ENCODE assay signal across 16 cellular contexts in the genomic region with DNA sequence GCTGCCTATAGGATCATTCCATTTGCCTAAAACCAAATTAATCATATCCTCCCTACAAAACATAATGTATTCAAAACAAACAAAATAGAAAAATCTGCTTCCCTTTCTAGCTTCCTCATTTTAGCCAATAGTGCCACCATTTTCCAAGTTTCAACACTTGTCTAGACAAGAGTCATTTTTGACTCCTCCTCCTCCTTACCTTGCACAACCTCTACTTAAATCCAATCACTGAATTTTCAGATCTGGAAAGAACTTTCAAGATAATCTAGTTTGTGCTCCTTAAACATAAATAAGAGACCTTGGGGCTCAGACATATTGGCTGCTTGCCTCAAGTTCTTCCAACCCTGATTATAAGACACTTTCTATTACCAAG. TPM values are rescaled to one million over a fixed set of nuclear protein-coding genes. Genes with fewer than 3 reads are reported as not detected.
DNase-seq lines count a peak whose midpoint lies in the region; ATAC-seq and TF ChIP-seq lines count a peak whose summit lies in the region.
"Had no signal": no experiment of that assay in that cellular context is flagged by ENCODE, and none has a peak within 500 bp of the region (broad histone marks: within the 10 kb centered on the region; RNA-seq: fewer than 3 reads in every experiment).

No MANE protein-coding gene starts in this region.

- no peaks in the 10 kb centered on the region for H3K36me3 ChIP-seq in naive thymus-derived CD4-positive, alpha-beta T cell (ENCODE audit: control insufficient read depth in 2 of 3, insufficient read depth in 3 of 3, low read length in 3 of 3)
- H3K36me3 ChIP-seq in thyroid gland (no peaks in the 10 kb centered on the region), stomach (no peaks in the 10 kb centered on the region)
- H3K36me3 ChIP-seq: colonic mucosa had no signal

- no peak for TF ChIP-seq EP300 in stomach (IDR thresholded peaks at IDR 0.05)

- H3K27me3 ChIP-seq in naive thymus-derived CD4-positive, alpha-beta T cell (ENCODE audit: control insufficient read depth in 2 of 2, insufficient read depth in 2 of 2, low read length in 2 of 2) = no peaks in the 10 kb centered on the region
- H3K27me3 ChIP-seq in thyroid gland = no peaks in the 10 kb centered on the region
- H3K27me3 ChIP-seq in stomach = no peaks in the 10 kb centered on the region
- H3K27me3 ChIP-seq: colonic mucosa, foreskin keratinocyte had no signal

- TF ChIP-seq CTCF in activated B cell treated with CpG ODN at 0.5 μM for 24 hours (IDR thresholded peaks at IDR 0.05) = no peak
- TF ChIP-seq CTCF in thyroid gland (IDR thresholded peaks at IDR 0.05) = no peak
- no peak for TF ChIP-seq CTCF in stomach (IDR thresholded peaks at IDR 0.05)

- TF ChIP-seq POLR2A in thyroid gland (IDR thresholded peaks at IDR 0.05) = no peak
- no peak for TF ChIP-seq POLR2A in stomach (IDR thresholded peaks at IDR 0.05)

- peak; percentile 50 for ATAC-seq in activated B cell treated with CpG ODN at 0.5 μM for 24 hours (ENCODE audit: low read depth)
- ATAC-seq in naive thymus-derived CD4-positive, alpha-beta T cell = peak; percentile 45
- no peak for ATAC-seq in activated T-cell treated with anti-CD3 and anti-CD28 coated beads, Interleukin-2, amount 50 U/mL, for 72 hours (replicated peaks in 1 of 2)
- ATAC-seq: foreskin keratinocyte had no signal

- H3K4me1 ChIP-seq in naive thymus-derived CD4-positive, alpha-beta T cell (ENCODE audit: control insufficient read depth in 2 of 2, insufficient read depth in 2 of 2, low read length in 2 of 2) = peaks cover 19 to 35% of the 10 kb centered on the region in 2 donors
- H3K4me1 ChIP-seq in thyroid gland = peaks cover 32 to 39% of the 10 kb centered on the region in 2 donors
- peaks cover 8 to 83% (median 28%) of the 10 kb centered on the region in 4 donors for H3K4me1 ChIP-seq in stomach
- H3K4me1 ChIP-seq: colonic mucosa had no signal

- peaks cover 47% of the 10 kb centered on the region for H3K4me1 Mint-ChIP-seq in activated B cell treated with CpG ODN at 0.5 μM for 24 hours
- H3K4me1 Mint-ChIP-seq in naive thymus-derived CD4-positive, alpha-beta T cell = peaks cover 14 to 51% (median 29%) of the 10 kb centered on the region in 7 donors
- H3K4me1 Mint-ChIP-seq in activated T-cell treated with anti-CD3 and anti-CD28 coated beads, Interleukin-2, amount 50 U/mL, for 72 hours (ENCODE audit: low read depth) = peaks cover 33% of the 10 kb centered on the region

- no peak overlapping the region for H3K4me3 Mint-ChIP-seq in activated B cell treated with CpG ODN at 0.5 μM for 24 hours
- H3K4me3 Mint-ChIP-seq in naive thymus-derived CD4-positive, alpha-beta T cell = no peak overlapping the region
- H3K4me3 Mint-ChIP-seq in activated T-cell treated with anti-CD3 and anti-CD28 coated beads, Interleukin-2, amount 50 U/mL, for 72 hours = no peak overlapping the region
- H3K4me3 Mint-ChIP-seq: activated CD4-positive, alpha-beta T cell treated with anti-CD3 and anti-CD28 coated beads, Interleukin-2, amount 10 ng/mL, durations not matched to agents 24 days and 14 days; activated naive CD4-positive, alpha-beta T cell treated with anti-CD3 and anti-CD28 coated beads, Interleukin-2, amount 10 ng/mL, durations not matched to agents 7 days and 5 days had no signal

- POLR2A ChIA-PET in activated B cell treated with CpG ODN at 0.5 μM for 24 hours (lab: Charles Lee) = interaction anchor here (1.0 kb wide), 1 partner anchor 47 kb away, joined by 3 read pairs; no protein-coding TSS in a partner anchor
- POLR2A ChIA-PET in naive thymus-derived CD4-positive, alpha-beta T cell (lab: Charles Lee) = no interaction called here

- H3K27ac Mint-ChIP-seq in activated B cell treated with CpG ODN at 0.5 μM for 24 hours = no peak overlapping the region
- no peak overlapping the region for H3K27ac Mint-ChIP-seq in naive thymus-derived CD4-positive, alpha-beta T cell
- H3K27ac Mint-ChIP-seq in activated T-cell treated with anti-CD3 and anti-CD28 coated beads, Interleukin-2, amount 50 U/mL, for 72 hours = no peak overlapping the region
- H3K27ac Mint-ChIP-seq: activated CD4-positive, alpha-beta T cell treated with anti-CD3 and anti-CD28 coated beads, Interleukin-2, amount 10 ng/mL, durations not matched to agents 24 days and 14 days; activated naive CD4-positive, alpha-beta T cell treated with anti-CD3 and anti-CD28 coated beads, Interleukin-2, amount 10 ng/mL, durations not matched to agents 7 days and 5 days had no signal

- H3K4me3 ChIP-seq in naive thymus-derived CD4-positive, alpha-beta T cell (ENCODE audit: low read length) = no peak overlapping the region
- H3K4me3 ChIP-seq in thyroid gland (replicated peaks in 1 of 3) = no peak overlapping the region
- no peak overlapping the region for H3K4me3 ChIP-seq in stomach
- H3K4me3 ChIP-seq: colonic mucosa had no signal

- DNase-seq in GF-D8 (lab: John Stamatoyannopoulos, UW) (peak; percentile 73), MV-4-11 (lab: John Stamatoyannopoulos, UW) (peak; percentile 98), activated B cell treated with CpG ODN at 0.5 μM for 24 hours (no peak), thyroid gland (no peak), stomach (no peak), activated gamma-delta T cell (lab: John Stamatoyannopoulos, UW) (no peak)
- no peak for DNase-seq in naive thymus-derived CD4-positive, alpha-beta T cell
- no peak for DNase-seq in activated T-cell treated with anti-CD3 and anti-CD28 coated beads, Interleukin-2, amount 50 U/mL, for 72 hours
- DNase-seq: activated CD4-positive, alpha-beta T cell treated with anti-CD3 and anti-CD28 coated beads, Interleukin-2, amount 10 ng/mL, durations not matched to agents 24 days and 14 days; activated naive CD4-positive, alpha-beta T cell treated with anti-CD3 and anti-CD28 coated beads, Interleukin-2, amount 10 ng/mL, durations not matched to agents 7 days and 5 days; colonic mucosa; NCI-H2029 treated with DMSO at 0.1 percent for 48 hours; NCI-H510A treated with DMSO at 0.1 percent for 48 hours; stimulated activated CD4-positive, alpha-beta T cell treated with anti-CD3 and anti-CD28 coated beads, Interleukin-2, amount 100 ng/mL, for 24 hours; T1000 had no signal

- no peaks in the 10 kb centered on the region for H3K9me3 ChIP-seq in naive thymus-derived CD4-positive, alpha-beta T cell (ENCODE audit: control insufficient read depth in 2 of 3, low read length in 3 of 3)
- no peaks in the 10 kb centered on the region for H3K9me3 ChIP-seq in thyroid gland
- H3K9me3 ChIP-seq in stomach = no peaks in the 10 kb centered on the region
- H3K9me3 ChIP-seq: colonic mucosa had no signal

- CTCF ChIA-PET in activated B cell treated with CpG ODN at 0.5 μM for 24 hours (lab: Charles Lee) = no interaction called here
- CTCF ChIA-PET in naive thymus-derived CD4-positive, alpha-beta T cell (lab: Charles Lee) = interaction anchor here (0.6 kb wide), 1 partner anchor 538 kb away, joined by 3 read pairs; no protein-coding TSS in a partner anchor

- no peaks in the 10 kb centered on the region for H3K27me3 Mint-ChIP-seq in activated B cell treated with CpG ODN at 0.5 μM for 24 hours
- no peaks in the 10 kb centered on the region for H3K27me3 Mint-ChIP-seq in naive thymus-derived CD4-positive, alpha-beta T cell
- H3K27me3 Mint-ChIP-seq in activated T-cell treated with anti-CD3 and anti-CD28 coated beads, Interleukin-2, amount 50 U/mL, for 72 hours (ENCODE audit: low read depth) = no peaks in the 10 kb centered on the region
- H3K27me3 Mint-ChIP-seq: activated CD4-positive, alpha-beta T cell treated with anti-CD3 and anti-CD28 coated beads, Interleukin-2, amount 10 ng/mL, durations not matched to agents 24 days and 14 days; activated naive CD4-positive, alpha-beta T cell treated with anti-CD3 and anti-CD28 coated beads, Interleukin-2, amount 10 ng/mL, durations not matched to agents 7 days and 5 days had no signal

- H3K27ac ChIP-seq in naive thymus-derived CD4-positive, alpha-beta T cell (ENCODE audit: low read depth, low read length) = no peak overlapping the region
- no peak overlapping the region for H3K27ac ChIP-seq in thyroid gland
- peak overlapping the region in 2 of 5 donors; percentile 39 to 51 for H3K27ac ChIP-seq in stomach
- H3K27ac ChIP-seq: colonic mucosa, foreskin keratinocyte had no signal

- intact Hi-C loops in activated B cell treated with CpG ODN at 0.5 μM for 24 hours (cut with micrococcal nuclease) (no loop called here), thyroid gland (cut with DNase I) (no loop called here), stomach (cut with DNase I; ENCODE audit: low total_unique reads) (no loop called here)
- intact Hi-C loops in naive thymus-derived CD4-positive, alpha-beta T cell (cut with micrococcal nuclease) = no loop called here

- peaks cover 17% of the 10 kb centered on the region for H3K36me3 Mint-ChIP-seq in activated B cell treated with CpG ODN at 0.5 μM for 24 hours (ENCODE audit: low read depth)
- peaks cover 0 to 31% (median 17%) of the 10 kb centered on the region in 5 donors for H3K36me3 Mint-ChIP-seq in naive thymus-derived CD4-positive, alpha-beta T cell
- H3K36me3 Mint-ChIP-seq in activated T-cell treated with anti-CD3 and anti-CD28 coated beads, Interleukin-2, amount 50 U/mL, for 72 hours (ENCODE audit: insufficient read depth in 2 of 2) = peaks cover 3 to 19% of the 10 kb centered on the region in 2 donors

- no peaks in the 10 kb centered on the region for H3K9me3 Mint-ChIP-seq in activated B cell treated with CpG ODN at 0.5 μM for 24 hours
- H3K9me3 Mint-ChIP-seq in naive thymus-derived CD4-positive, alpha-beta T cell = peaks cover 0 to 2% (median 0%) of the 10 kb centered on the region in 11 donors
- no peaks in the 10 kb centered on the region for H3K9me3 Mint-ChIP-seq in activated T-cell treated with anti-CD3 and anti-CD28 coated beads, Interleukin-2, amount 50 U/mL, for 72 hours
- H3K9me3 Mint-ChIP-seq: activated CD4-positive, alpha-beta T cell treated with anti-CD3 and anti-CD28 coated beads, Interleukin-2, amount 10 ng/mL, durations not matched to agents 24 days and 14 days; activated naive CD4-positive, alpha-beta T cell treated with anti-CD3 and anti-CD28 coated beads, Interleukin-2, amount 10 ng/mL, durations not matched to agents 7 days and 5 days had no signal

RNA-seq across cellular contexts. Expression of a gene that starts 7.4 kb away (rescaled TPM):
- total RNA-seq in activated B cell treated with CpG ODN at 0.5 μM for 24 hours (20.3 and 22.8 TPM in 2 replicates), thyroid gland (10 to 100 TPM; 26.9 to 47.7 (median 37.8) TPM), stomach (10 to 100 TPM in 2 of 5 donors, 1 to 10 TPM in 3; 1.2 to 38.6 (median 10.0) TPM)
- 10 to 100 TPM in 4 of 5 experiments, 1 to 10 TPM in 1; 9.8 to 24.6 (median 21.2) TPM for total RNA-seq in naive thymus-derived CD4-positive, alpha-beta T cell
- 10 to 100 TPM in 1 of 2 donors, 1 to 10 TPM in 1; 7.2 to 11.5 TPM for polyA plus RNA-seq in naive thymus-derived CD4-positive, alpha-beta T cell
- 10 to 100 TPM; 20.9 to 21.5 TPM for total RNA-seq in activated T-cell treated with anti-CD3 and anti-CD28 coated beads, Interleukin-2, amount 50 U/mL, for 72 hours
- 1 to 10 TPM; 5.8 to 7.0 (median 6.6) TPM for polyA plus RNA-seq in stomach

RNA-seq across cellular contexts. Expression of a gene that starts 18.5 kb away (rescaled TPM):
- 24.3 and 24.8 TPM in 2 replicates for total RNA-seq in activated B cell treated with CpG ODN at 0.5 μM for 24 hours
- 10 to 100 TPM; 19.8 to 35.8 (median 29.7) TPM for total RNA-seq in naive thymus-derived CD4-positive, alpha-beta T cell
- polyA plus RNA-seq in naive thymus-derived CD4-positive, alpha-beta T cell = 10 to 100 TPM; 29.8 to 39.2 TPM
- 10 to 100 TPM; 48.9 to 49.9 TPM for total RNA-seq in activated T-cell treated with anti-CD3 and anti-CD28 coated beads, Interleukin-2, amount 50 U/mL, for 72 hours
- total RNA-seq in thyroid gland = 10 to 100 TPM; 21.9 to 32.2 (median 25.2) TPM
- 10 to 100 TPM in 4 of 5 donors, 1 to 10 TPM in 1; 3.5 to 40.8 (median 11.2) TPM for total RNA-seq in stomach
- polyA plus RNA-seq in stomach = 1 to 10 TPM; 1.1 to 4.5 (median 2.4) TPM

Comparison
In these comparisons a context has a peak if more than half of its experiments do, and no peak if none do; other contexts are left out.
1. DNase-seq: peak in GF-D8 (single experiment) and MV-4-11 (single experiment); none in activated B cell treated with CpG ODN at 0.5 μM for 24 hours (single experiment), naive thymus-derived CD4-positive, alpha-beta T cell (0 of 9), activated T-cell treated with anti-CD3 and anti-CD28 coated beads, Interleukin-2, amount 50 U/mL, for 72 hours (0 of 2), thyroid gland (0 of 2), stomach (single experiment) and activated gamma-delta T cell (single experiment).
2. ATAC-seq: peak in activated B cell treated with CpG ODN at 0.5 μM for 24 hours (single experiment) and naive thymus-derived CD4-positive, alpha-beta T cell (single experiment); none in activated T-cell treated with anti-CD3 and anti-CD28 coated beads, Interleukin-2, amount 50 U/mL, for 72 hours (0 of 2).